24 cellular contexts compared by ENCODE assay signal in genomic region chr10:116764979-116765378, GRCh38.
"Had no signal": no experiment of that assay in that cellular context is flagged by ENCODE, and none has a peak within 500 bp of the region (broad histone marks: within the 10 kb centered on the region; RNA-seq: fewer than 3 reads in every experiment).

No MANE protein-coding gene starts in this region.

- H3K9me3 ChIP-seq: colonic mucosa, esophagus muscularis mucosa, gastrocnemius medialis, gastroesophageal sphincter had no signal

- H3K27me3 ChIP-seq: colonic mucosa, dorsolateral prefrontal cortex, foreskin keratinocyte had no signal

- DNase-seq: cortex of kidney; effector CD4-positive, alpha-beta T cell; effector memory CD4-positive, alpha-beta T cell; endodermal cell; esophagus squamous epithelium; foreskin fibroblast; foreskin keratinocyte; foreskin melanocyte; gastrocnemius medialis; glutamatergic neuron; heart right ventricle had no signal

- H3K4me1 ChIP-seq: foreskin keratinocyte, gastrocnemius medialis had no signal

- H3K4me3 ChIP-seq: colonic mucosa, coronary artery, dorsolateral prefrontal cortex, esophagus muscularis mucosa, esophagus squamous epithelium, gastrocnemius medialis, gastroesophageal sphincter, heart left ventricle, heart right ventricle had no signal

- H3K36me3 ChIP-seq: colonic mucosa, esophagus muscularis mucosa, esophagus squamous epithelium, gastrocnemius medialis, gastroesophageal sphincter, heart left ventricle, heart right ventricle had no signal

- FAIRE-seq: colon, endometrium, endothelial cell of umbilical vein, frontal cortex had no signal

- ATAC-seq: effector memory CD8-positive, alpha-beta T cell; esophagus mucosa; foreskin keratinocyte; gastrocnemius medialis; gastroesophageal sphincter; heart left ventricle; heart right ventricle had no signal

- H3K27ac ChIP-seq: colonic mucosa, coronary artery, epithelial cell of prostate, esophagus muscularis mucosa, esophagus squamous epithelium, foreskin keratinocyte, gastrocnemius medialis, gastroesophageal sphincter, heart left ventricle, heart right ventricle had no signal
